ENCODE assay signal across 29 cellular contexts in genomic region chr17:60754057-60754604, GRCh38.
"Had no signal": no experiment of that assay in that cellular context is flagged by ENCODE, and none has a peak within 500 bp of the region (broad histone marks: within the 10 kb centered on the region; RNA-seq: fewer than 3 reads in every experiment).

No MANE protein-coding gene starts in this region.

- H3K9ac ChIP-seq: neural progenitor cell, parathyroid adenoma had no signal

- H3K4me2 ChIP-seq: neural progenitor cell had no signal

- H3K79me2 ChIP-seq: parathyroid adenoma had no signal

- H3K27me3 Mint-ChIP-seq: naive thymus-derived CD8-positive, alpha-beta T cell; natural killer cell treated with Interleukin-12 subunit alpha and Interleukin-12 subunit beta and Interleukin-15 and Interleukin-18, amount 100 ng/mL, for 72 hours; progenitor cell of endocrine pancreas; stimulated activated naive B cell treated with anti-CD40 and anti-IgM and Interleukin-4, amounts not matched to agents 10 μg/mL and 1 μg/mL and 100 μg/mL, for 72 hours; stimulated activated naive CD8-positive, alpha-beta T cell treated with anti-CD3 and anti-CD28 coated beads, Interleukin-15, Interleukin-2, amounts not matched to agents 100 ng/mL and 50 ng/mL, for 24 hours had no signal

- H3K4me3 Mint-ChIP-seq: naive thymus-derived CD8-positive, alpha-beta T cell; natural killer cell treated with Interleukin-12 subunit alpha and Interleukin-12 subunit beta and Interleukin-15 and Interleukin-18, amount 100 ng/mL, for 72 hours; nephron progenitor cell; neural progenitor cell; stimulated activated effector memory CD8-positive, alpha-beta T cell treated with anti-CD3 and anti-CD28 coated beads, Interleukin-12 subunit alpha, Interleukin-12 subunit beta, amount 100 ng/mL, for 72 hours; stimulated activated naive B cell treated with anti-CD40 and anti-IgM and Interleukin-4, amounts not matched to agents 10 μg/mL and 1 μg/mL and 100 μg/mL, for 72 hours; stimulated activated naive CD8-positive, alpha-beta T cell treated with anti-CD3 and anti-CD28 coated beads, Interleukin-15, Interleukin-2, amounts not matched to agents 100 ng/mL and 50 ng/mL, for 24 hours had no signal

- DNase-seq: naive thymus-derived CD8-positive, alpha-beta T cell; nephron progenitor cell; occipital lobe; ovary; posterior cingulate gyrus; psoas muscle; right cardiac atrium; right lobe of liver; sigmoid colon; small intestine; stimulated activated CD4-positive, alpha-beta T cell treated with anti-CD3 and anti-CD28 coated beads, Interleukin-15, amount 100 ng/mL, for 24 hours; stimulated activated CD4-positive, alpha-beta T cell treated with anti-CD3 and anti-CD28 coated beads, Interleukin-2, amount 100 ng/mL, for 24 hours; stimulated activated CD4-positive, alpha-beta T cell treated with anti-CD3 and anti-CD28 coated beads, Interleukin-2, amount 100 ng/mL, for 48 hours; stimulated activated CD4-positive, alpha-beta T cell treated with anti-CD3 and anti-CD28 coated beads, Interleukin-4, amount 100 ng/mL, for 24 hours; stimulated activated naive B cell treated with anti-CD40 and anti-IgM and Interleukin-4, amounts not matched to agents 10 μg/mL and 1 μg/mL and 100 μg/mL, for 72 hours; stimulated activated naive CD4-positive, alpha-beta T cell treated with Interleukin-2 at 50 U/mL for 16 hours; stomach; thyroid gland; trophoblast cell; upper lobe of left lung had no signal

- H3K4me1 Mint-ChIP-seq: nephron progenitor cell; neural progenitor cell; stimulated activated effector memory CD8-positive, alpha-beta T cell treated with anti-CD3 and anti-CD28 coated beads, Interleukin-12 subunit alpha, Interleukin-12 subunit beta, amount 100 ng/mL, for 72 hours had no signal

- FAIRE-seq: small intestine had no signal

- ATAC-seq: naive thymus-derived CD8-positive, alpha-beta T cell; natural killer cell treated with Interleukin-12 subunit alpha and Interleukin-12 subunit beta and Interleukin-15 and Interleukin-18, amount 100 ng/mL, for 72 hours; psoas muscle; right cardiac atrium; stimulated activated effector memory CD8-positive, alpha-beta T cell treated with anti-CD3 and anti-CD28 coated beads, Interleukin-12 subunit alpha, Interleukin-12 subunit beta, amount 100 ng/mL, for 72 hours; stimulated activated naive B cell treated with anti-CD40 and anti-IgM and Interleukin-4, amounts not matched to agents 10 μg/mL and 1 μg/mL and 100 μg/mL, for 72 hours had no signal

- H3K4me3 ChIP-seq: neural progenitor cell, ovary, psoas muscle, right lobe of liver, sigmoid colon, stomach, thoracic aorta, thyroid gland, tibial nerve, upper lobe of left lung, vagina had no signal

- H3K27ac Mint-ChIP-seq: naive thymus-derived CD8-positive, alpha-beta T cell; natural killer cell treated with Interleukin-12 subunit alpha and Interleukin-12 subunit beta and Interleukin-15 and Interleukin-18, amount 100 ng/mL, for 72 hours; nephron progenitor cell; neural progenitor cell; progenitor cell of endocrine pancreas; stimulated activated effector memory CD8-positive, alpha-beta T cell treated with anti-CD3 and anti-CD28 coated beads, Interleukin-12 subunit alpha, Interleukin-12 subunit beta, amount 100 ng/mL, for 72 hours; stimulated activated naive B cell treated with anti-CD40 and anti-IgM and Interleukin-4, amounts not matched to agents 10 μg/mL and 1 μg/mL and 100 μg/mL, for 72 hours; stimulated activated naive CD8-positive, alpha-beta T cell treated with anti-CD3 and anti-CD28 coated beads, Interleukin-15, Interleukin-2, amounts not matched to agents 100 ng/mL and 50 ng/mL, for 24 hours had no signal

- H3K9me3 ChIP-seq: ovary, stomach, thoracic aorta, thyroid gland, vagina had no signal

- H3K36me3 ChIP-seq: neural progenitor cell, ovary, right lobe of liver, sigmoid colon, thoracic aorta, thyroid gland, upper lobe of left lung, vagina had no signal

- H3K4me1 ChIP-seq: neural progenitor cell, parathyroid adenoma, psoas muscle, right lobe of liver, sigmoid colon, stomach, thyroid gland, tibial nerve, upper lobe of left lung, vagina had no signal

- H3K27me3 ChIP-seq: neural progenitor cell, ovary, right lobe of liver, sigmoid colon, stomach, thyroid gland, tibial nerve, upper lobe of left lung, vagina had no signal

- H3K36me3 Mint-ChIP-seq: stimulated activated effector memory CD8-positive, alpha-beta T cell treated with anti-CD3 and anti-CD28 coated beads, Interleukin-12 subunit alpha, Interleukin-12 subunit beta, amount 100 ng/mL, for 72 hours had no signal

- H2AFZ ChIP-seq: neural progenitor cell, parathyroid adenoma had no signal

- H3K9me3 Mint-ChIP-seq: natural killer cell treated with Interleukin-12 subunit alpha and Interleukin-12 subunit beta and Interleukin-15 and Interleukin-18, amount 100 ng/mL, for 72 hours; stimulated activated effector memory CD8-positive, alpha-beta T cell treated with anti-CD3 and anti-CD28 coated beads, Interleukin-12 subunit alpha, Interleukin-12 subunit beta, amount 100 ng/mL, for 72 hours had no signal

- H3K27ac ChIP-seq: neural progenitor cell, ovary, parathyroid adenoma, psoas muscle, right lobe of liver, sigmoid colon, stomach, thoracic aorta, thyroid gland, tibial nerve, upper lobe of left lung, vagina had no signal
